Comparison of ENCODE assay signal across 16 cellular contexts in genomic region chr13:28607187-28607955, GRCh38. TPM values are rescaled to one million over a fixed set of nuclear protein-coding genes. Genes with fewer than 3 reads are reported as not detected.
DNase-seq lines count a peak whose midpoint lies in the region; ATAC-seq, FAIRE-seq and TF ChIP-seq lines count a peak whose summit lies in the region.
"Had no signal": no experiment of that assay in that cellular context is flagged by ENCODE, and none has a peak within 500 bp of the region (broad histone marks: within the 10 kb centered on the region; RNA-seq: fewer than 3 reads in every experiment).

No MANE protein-coding gene starts in this region.

- no peak overlapping the region for H3K9ac ChIP-seq in astrocyte (ENCODE audit: low read length)

- H3K36me3 Mint-ChIP-seq in astrocyte (ENCODE audit: low read depth, unreplicated experiment) (no peaks in the 10 kb centered on the region), T-cell (no peaks in the 10 kb centered on the region)
- H3K36me3 Mint-ChIP-seq in stimulated activated memory B cell treated with anti-CD40 and anti-IgM and Interleukin-4, amounts not matched to agents 10 μg/mL and 1 μg/mL and 100 μg/mL, for 72 hours = no peaks in the 10 kb centered on the region

- H3K4me2 ChIP-seq in astrocyte (ENCODE audit: low read length) = no peak overlapping the region
- H3K4me2 ChIP-seq: PC-9 had no signal

- peaks cover 9% of the 10 kb centered on the region for H3K4me1 ChIP-seq in astrocyte (ENCODE audit: insufficient read depth, low read length)

- ATAC-seq in GM18868 (IDR thresholded peaks at IDR 0.05; ENCODE audit: unreplicated experiment) = peak; percentile 89
- ATAC-seq in HG03060 (IDR thresholded peaks at IDR 0.05; ENCODE audit: low read depth, unreplicated experiment) = peak; percentile 67
- ATAC-seq in stimulated activated memory B cell treated with anti-CD40 and anti-IgM and Interleukin-4, amounts not matched to agents 10 μg/mL and 1 μg/mL and 100 μg/mL, for 72 hours = peak; percentile 70
- no peak for ATAC-seq in T-cell (replicated peaks in 1 of 4)
- ATAC-seq: T-helper 17 cell had no signal

- no peaks in the 10 kb centered on the region for H4K20me1 ChIP-seq in astrocyte (ENCODE audit: insufficient read depth, low read length)

- no peaks in the 10 kb centered on the region for H3K27me3 Mint-ChIP-seq in astrocyte (ENCODE audit: low read depth, unreplicated experiment)
- peaks cover 10% of the 10 kb centered on the region for H3K27me3 Mint-ChIP-seq in stimulated activated memory B cell treated with anti-CD40 and anti-IgM and Interleukin-4, amounts not matched to agents 10 μg/mL and 1 μg/mL and 100 μg/mL, for 72 hours
- peaks cover 0 to 4% of the 10 kb centered on the region in 2 donors for H3K27me3 Mint-ChIP-seq in T-cell
- H3K27me3 Mint-ChIP-seq: T-helper 17 cell had no signal

- H3K36me3 ChIP-seq in astrocyte (ENCODE audit: insufficient read depth, low read length) = no peaks in the 10 kb centered on the region

- no peaks in the 10 kb centered on the region for H3K9me3 ChIP-seq in astrocyte (ENCODE audit: insufficient read depth, low read depth, low read length)

- CTCF ChIA-PET in T-cell (lab: Charles Lee) = no interaction called here

- H3K4me3 Mint-ChIP-seq in astrocyte (ENCODE audit: unreplicated experiment) (no peak overlapping the region), T-cell (no peak overlapping the region)
- no peak overlapping the region for H3K4me3 Mint-ChIP-seq in stimulated activated memory B cell treated with anti-CD40 and anti-IgM and Interleukin-4, amounts not matched to agents 10 μg/mL and 1 μg/mL and 100 μg/mL, for 72 hours
- H3K4me3 Mint-ChIP-seq: T-helper 17 cell had no signal

- DNase-seq in astrocyte (ENCODE audit: low read depth) (no peak), SIG-M5 treated with dmso at 0.1 percent for 504 hours (lab: John Stamatoyannopoulos, UW; ENCODE audit: unreplicated experiment) (no peak), T-cell (no peak), AG08395 (ENCODE audit: low spot score) (no peak)
- DNase-seq: DMS 273 treated with DMSO at 0.1 percent for 48 hours, KG1, NCI-H1092, NCI-H1694, NCI-H446, NCI-H748 treated with DMSO at 0.1 percent for 48 hours, PC-9, T-helper 17 cell had no signal

- H3K4me1 Mint-ChIP-seq in astrocyte (ENCODE audit: low read depth, unreplicated experiment) (peaks cover 30% of the 10 kb centered on the region), T-cell (peaks cover 18 to 21% (median 20%) of the 10 kb centered on the region in 3 donors)
- no peaks in the 10 kb centered on the region for H3K4me1 Mint-ChIP-seq in stimulated activated memory B cell treated with anti-CD40 and anti-IgM and Interleukin-4, amounts not matched to agents 10 μg/mL and 1 μg/mL and 100 μg/mL, for 72 hours

- no peaks in the 10 kb centered on the region for H3K27me3 ChIP-seq in astrocyte (ENCODE audit: insufficient read depth, low read length)

- H2AFZ ChIP-seq in astrocyte (ENCODE audit: low read depth, low read length) = no peak overlapping the region
- H2AFZ ChIP-seq: PC-9 had no signal

- peak overlapping the region; percentile 29 for H3K27ac Mint-ChIP-seq in astrocyte (ENCODE audit: unreplicated experiment)
- H3K27ac Mint-ChIP-seq in stimulated activated memory B cell treated with anti-CD40 and anti-IgM and Interleukin-4, amounts not matched to agents 10 μg/mL and 1 μg/mL and 100 μg/mL, for 72 hours = no peak overlapping the region
- H3K27ac Mint-ChIP-seq in T-cell = no peak overlapping the region
- H3K27ac Mint-ChIP-seq: T-helper 17 cell had no signal

- FAIRE-seq in astrocyte (lab: Jason Lieb, UNC) = no peak
- FAIRE-seq: H1 had no signal

- no peak for TF ChIP-seq CTCF in astrocyte (IDR thresholded peaks at IDR 0.05; ENCODE audit: insufficient read depth, low read depth, low read length)

- no peak overlapping the region for H3K4me3 ChIP-seq in astrocyte (ENCODE audit: insufficient read depth, low read depth, low read length)
- H3K4me3 ChIP-seq: PC-9 had no signal

- no peak overlapping the region for H3K27ac ChIP-seq in astrocyte (ENCODE audit: low read depth, low read length)
- H3K27ac ChIP-seq: PC-9 had no signal

- H3K9me3 Mint-ChIP-seq in astrocyte (ENCODE audit: unreplicated experiment) = no peaks in the 10 kb centered on the region
- H3K9me3 Mint-ChIP-seq in stimulated activated memory B cell treated with anti-CD40 and anti-IgM and Interleukin-4, amounts not matched to agents 10 μg/mL and 1 μg/mL and 100 μg/mL, for 72 hours = no peaks in the 10 kb centered on the region
- H3K9me3 Mint-ChIP-seq in T-cell = no peaks in the 10 kb centered on the region

- no peaks in the 10 kb centered on the region for H3K79me2 ChIP-seq in astrocyte (ENCODE audit: insufficient read depth, low read length)

- POLR2A ChIA-PET in T-cell (lab: Charles Lee) = no interaction called here

RNA-seq across cellular contexts. Expression of gene POMP, which starts 51.6 kb away (rescaled TPM):
- total RNA-seq in astrocyte = 125 and 131 TPM in 2 replicates
- 10 to 100 TPM; 21.4 to 24.7 (median 23.3) TPM for total RNA-seq in T-cell

Comparison
In these comparisons a context has a peak if more than half of its experiments do, and no peak if none do; other contexts are left out.
1. ATAC-seq: peak in GM18868 (single experiment), HG03060 (single experiment) and stimulated activated memory B cell treated with anti-CD40 and anti-IgM and Interleukin-4, amounts not matched to agents 10 μg/mL and 1 μg/mL and 100 μg/mL, for 72 hours (single experiment); none in T-cell (0 of 4).